ENCODE assay signal across 8 cellular contexts in the genomic region with DNA sequence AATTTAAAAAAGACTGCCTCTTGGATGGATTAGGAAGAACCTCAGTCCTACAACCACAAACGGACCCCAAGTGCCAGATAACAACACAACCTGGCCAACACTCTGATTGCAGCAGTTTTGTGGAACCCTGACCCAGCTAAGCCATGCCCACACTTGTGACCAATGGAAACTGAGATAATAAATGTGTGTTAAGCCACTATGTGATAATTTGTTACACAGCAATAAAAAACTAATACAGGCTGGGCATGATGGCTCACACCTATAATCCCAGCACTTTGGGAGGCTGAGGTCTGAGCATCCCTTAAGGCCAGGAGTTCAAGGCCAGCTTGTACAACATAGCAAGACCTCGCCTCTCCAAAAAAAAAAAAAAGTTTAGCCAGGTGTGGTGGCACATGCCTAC.
"Had no signal": no experiment of that assay in that cellular context is flagged by ENCODE, and none has a peak within 500 bp of the region (broad histone marks: within the 10 kb centered on the region; RNA-seq: fewer than 3 reads in every experiment).

No MANE protein-coding gene starts in this region.

- H3K4me3 ChIP-seq: K562 had no signal

- FAIRE-seq: HepG2, HTR-8/SVneo, K562 had no signal

- H3K4me2 ChIP-seq: KMS-11 had no signal

- DNase-seq: IMR-90, KBM-7, KG1 had no signal

- ATAC-seq: HepG2, K562 had no signal

- H3K27ac ChIP-seq: HL-60, KMS-11 had no signal

- H3K9ac ChIP-seq: KMS-11 had no signal
